ENCODE assay signal across 30 cellular contexts in the genomic region with DNA sequence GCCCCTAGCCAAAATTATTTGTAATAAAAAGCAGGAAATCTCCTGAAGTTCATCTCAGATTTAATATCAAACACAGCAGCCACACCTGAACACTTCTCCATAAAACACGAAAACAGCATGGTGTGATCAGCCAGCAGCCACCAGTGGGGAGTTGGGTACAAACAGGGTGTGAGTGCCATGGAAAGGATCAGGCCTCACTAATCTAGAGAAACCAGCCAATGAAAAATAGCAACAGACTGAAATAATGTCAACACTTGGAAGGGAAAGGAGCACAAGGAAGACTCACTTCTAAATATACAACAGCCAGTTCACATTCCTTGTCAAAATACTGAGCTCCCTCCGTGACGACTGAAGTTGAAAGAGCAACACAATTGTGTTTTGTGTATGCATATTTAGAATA.
"Had no signal": no experiment of that assay in that cellular context is flagged by ENCODE, and none has a peak within 500 bp of the region (broad histone marks: within the 10 kb centered on the region; RNA-seq: fewer than 3 reads in every experiment).

No MANE protein-coding gene starts in this region.

- H3K4me2 ChIP-seq: smooth muscle cell had no signal

- H3K4me3 ChIP-seq: adrenal gland, body of pancreas, gastrocnemius medialis, lung, mucosa of descending colon, smooth muscle cell, stomach, tibial artery had no signal

- FAIRE-seq: TTC549 had no signal

- H3K36me3 ChIP-seq: adrenal gland, gastrocnemius medialis, stomach, tibial artery had no signal

- H3K4me1 ChIP-seq: adrenal gland, tibial artery had no signal

- DNase-seq: activated CD4-positive, alpha-beta T cell treated with anti-CD3 and anti-CD28 coated beads for 48 hours; activated CD4-positive, alpha-beta T cell treated with anti-CD3 and anti-CD28 coated beads, Interleukin-2, amount 50 U/mL, for 48 hours; activated CD8-positive, alpha-beta memory T cell treated with anti-CD3 and anti-CD28 coated beads for 24 hours; activated effector memory CD4-positive, alpha-beta T cell treated with Interleukin-2 at 50 U/mL for 16 hours; activated naive CD4-positive, alpha-beta T cell treated with Interleukin-2 at 50 U/mL for 16 hours; activated naive CD8-positive, alpha-beta T cell treated with anti-CD3 and anti-CD28 coated beads for 36 hours; adrenal gland; aorta; body of pancreas; effector CD8-positive, alpha-beta T cell; gastrocnemius medialis; head of caudate nucleus; mucosa of descending colon; posterior cingulate gyrus; stimulated activated CD4-positive, alpha-beta T cell treated with anti-CD3 and anti-CD28 coated beads, Interleukin-1b, Interleukin-23, amount 100 ng/mL, for 48 hours; stimulated activated CD4-positive, alpha-beta T cell treated with anti-CD3 and anti-CD28 coated beads, Interleukin-4, amount 100 ng/mL, for 4 hours; stimulated activated CD8-positive, alpha-beta memory T cell treated with anti-CD3 and anti-CD28 coated beads, Interleukin-4, amount 100 ng/mL, for 48 hours; stomach; SW 1271; T-helper 9 cell; tibial artery had no signal

- H3K9me3 ChIP-seq: adrenal gland, body of pancreas, gastrocnemius medialis, mucosa of descending colon, stomach, tibial artery had no signal

- H3K36me3 Mint-ChIP-seq: activated naive CD8-positive, alpha-beta T cell treated with anti-CD3 and anti-CD28 coated beads for 36 hours; natural killer cell treated with Interleukin-12 subunit alpha and Interleukin-12 subunit beta and Interleukin-15 and Interleukin-18, amount 100 ng/mL, for 72 hours; stimulated activated memory B cell treated with anti-CD40 and anti-IgM and Interleukin-4, amounts not matched to agents 10 μg/mL and 1 μg/mL and 100 μg/mL, for 72 hours had no signal

- H3K27ac ChIP-seq: adrenal gland, body of pancreas, gastrocnemius medialis, stomach, tibial artery, VCaP had no signal

- H3K9me3 Mint-ChIP-seq: activated naive CD8-positive, alpha-beta T cell treated with anti-CD3 and anti-CD28 coated beads for 36 hours; stimulated activated memory B cell treated with anti-CD40 and anti-IgM and Interleukin-4, amounts not matched to agents 10 μg/mL and 1 μg/mL and 100 μg/mL, for 72 hours; T-helper 1 cell treated with Interleukin-12 subunit alpha and Interleukin-12 subunit beta and Interleukin-4 antibody, amounts not matched to agents 30 μg/mL and 1 μg/mL, for 36 hours had no signal

- H3K27me3 ChIP-seq: adrenal gland, body of pancreas, gastrocnemius medialis, stomach, tibial artery had no signal

- H3K27me3 Mint-ChIP-seq: natural killer cell treated with Interleukin-12 subunit alpha and Interleukin-12 subunit beta and Interleukin-15 and Interleukin-18, amount 100 ng/mL, for 72 hours; stimulated activated memory B cell treated with anti-CD40 and anti-IgM and Interleukin-4, amounts not matched to agents 10 μg/mL and 1 μg/mL and 100 μg/mL, for 72 hours had no signal

- H3K4me3 Mint-ChIP-seq: activated naive CD8-positive, alpha-beta T cell treated with anti-CD3 and anti-CD28 coated beads for 36 hours; natural killer cell treated with Interleukin-12 subunit alpha and Interleukin-12 subunit beta and Interleukin-15 and Interleukin-18, amount 100 ng/mL, for 72 hours; stimulated activated memory B cell treated with anti-CD40 and anti-IgM and Interleukin-4, amounts not matched to agents 10 μg/mL and 1 μg/mL and 100 μg/mL, for 72 hours; T-helper 1 cell treated with Interleukin-12 subunit alpha and Interleukin-12 subunit beta and Interleukin-4 antibody, amounts not matched to agents 30 μg/mL and 1 μg/mL, for 36 hours had no signal

- H3K27ac Mint-ChIP-seq: activated naive CD8-positive, alpha-beta T cell treated with anti-CD3 and anti-CD28 coated beads for 36 hours; natural killer cell treated with Interleukin-12 subunit alpha and Interleukin-12 subunit beta and Interleukin-15 and Interleukin-18, amount 100 ng/mL, for 72 hours; stimulated activated memory B cell treated with anti-CD40 and anti-IgM and Interleukin-4, amounts not matched to agents 10 μg/mL and 1 μg/mL and 100 μg/mL, for 72 hours; T-helper 1 cell treated with Interleukin-12 subunit alpha and Interleukin-12 subunit beta and Interleukin-4 antibody, amounts not matched to agents 30 μg/mL and 1 μg/mL, for 36 hours had no signal

- ATAC-seq: activated CD4-positive, CD25-positive, alpha-beta regulatory T cell treated with anti-CD3 and anti-CD28 coated beads, Interleukin-2, amount 50 U/mL, for 24 hours; body of pancreas; gastrocnemius medialis; left lobe of liver; mucosa of descending colon; natural killer cell treated with Interleukin-12 subunit alpha and Interleukin-12 subunit beta and Interleukin-15 and Interleukin-18, amount 100 ng/mL, for 72 hours; stimulated activated memory B cell treated with anti-CD40 and anti-IgM and Interleukin-4, amounts not matched to agents 10 μg/mL and 1 μg/mL and 100 μg/mL, for 72 hours had no signal
